Comparison of ENCODE assay signal across 14 cellular contexts in the genomic region with DNA sequence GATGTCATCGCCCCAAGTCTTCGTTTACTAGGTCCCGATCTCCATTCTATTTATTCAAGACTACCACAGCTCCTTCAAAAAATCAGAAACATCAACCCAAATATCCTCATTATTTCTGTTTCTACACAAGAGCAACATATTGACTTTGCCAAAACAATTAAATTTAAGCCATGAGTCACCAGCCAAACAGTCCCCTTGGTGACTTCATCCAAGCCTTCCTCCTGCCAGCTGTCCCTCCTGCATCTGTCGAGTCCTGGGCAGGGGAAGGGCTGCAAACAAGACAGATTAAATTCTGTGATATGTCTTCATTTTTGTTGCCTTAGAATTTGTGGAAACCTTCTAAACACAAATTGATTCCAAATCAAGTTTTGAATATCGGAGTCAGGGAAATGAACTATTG.
DNase-seq lines count a peak whose midpoint lies in the region; ATAC-seq and TF ChIP-seq lines count a peak whose summit lies in the region.
"Had no signal": no experiment of that assay in that cellular context is flagged by ENCODE, and none has a peak within 500 bp of the region (broad histone marks: within the 10 kb centered on the region; RNA-seq: fewer than 3 reads in every experiment).

No MANE protein-coding gene starts in this region.

- TF ChIP-seq POLR2A in breast epithelium (IDR thresholded peaks at IDR 0.05) (no peak), gastroesophageal sphincter (IDR thresholded peaks at IDR 0.05) (no peak)

- ATAC-seq in PC-3 (peak; percentile 86), gastroesophageal sphincter (no peak)
- ATAC-seq: activated CD8-positive, alpha-beta T cell treated with anti-CD3 and anti-CD28 coated beads, Interleukin-2, amount 10 ng/mL, durations not matched to agents 7 days and 5 days had no signal

- no peak overlapping the region for H3K4me3 Mint-ChIP-seq in MCF 10A (ENCODE audit: unreplicated experiment)
- H3K4me3 Mint-ChIP-seq in CD4-positive, alpha-beta memory T cell, result no peak overlapping the region
- no peak overlapping the region for H3K4me3 Mint-ChIP-seq in activated CD4-positive, alpha-beta T cell treated with anti-CD3 and anti-CD28 coated beads, Interleukin-2, amount 10 ng/mL, durations not matched to agents 24 days and 14 days
- H3K4me3 Mint-ChIP-seq: activated CD8-positive, alpha-beta T cell treated with anti-CD3 and anti-CD28 coated beads, Interleukin-2, amount 10 ng/mL, durations not matched to agents 7 days and 5 days had no signal

- H3K9me2 ChIP-seq in PC-3 (replicated peaks; ENCODE audit: low read length), result no peaks in the 10 kb centered on the region

- no peak overlapping the region for H2AFZ ChIP-seq in PC-3 (ENCODE audit: low read length)

- H3K27me3 ChIP-seq in breast epithelium, result no peaks in the 10 kb centered on the region
- H3K27me3 ChIP-seq in PC-3 (ENCODE audit: low read length), result no peaks in the 10 kb centered on the region
- H3K27me3 ChIP-seq in CD4-positive, alpha-beta memory T cell (ENCODE audit: insufficient read depth, low read length), result no peaks in the 10 kb centered on the region
- peaks cover 8% of the 10 kb centered on the region for H3K27me3 ChIP-seq in gastroesophageal sphincter
- H3K27me3 ChIP-seq: neutrophil, upper lobe of left lung had no signal

- H3K36me3 ChIP-seq in breast epithelium, result no peaks in the 10 kb centered on the region
- no peaks in the 10 kb centered on the region for H3K36me3 ChIP-seq in PC-3 (ENCODE audit: low read depth, low read length)
- H3K36me3 ChIP-seq in CD4-positive, alpha-beta memory T cell (ENCODE audit: insufficient read depth, low read length), result no peaks in the 10 kb centered on the region
- H3K36me3 ChIP-seq in gastroesophageal sphincter, result no peaks in the 10 kb centered on the region
- H3K36me3 ChIP-seq: neutrophil, upper lobe of left lung had no signal

- peaks cover 12% of the 10 kb centered on the region for H3K4me1 Mint-ChIP-seq in MCF 10A (ENCODE audit: insufficient read depth, unreplicated experiment)
- no peaks in the 10 kb centered on the region for H3K4me1 Mint-ChIP-seq in CD4-positive, alpha-beta memory T cell
- H3K4me1 Mint-ChIP-seq in activated CD4-positive, alpha-beta T cell treated with anti-CD3 and anti-CD28 coated beads, Interleukin-2, amount 10 ng/mL, durations not matched to agents 24 days and 14 days, result peaks cover 10% of the 10 kb centered on the region

- peaks cover 21% of the 10 kb centered on the region for H3K27me3 Mint-ChIP-seq in MCF 10A (ENCODE audit: insufficient read depth, unreplicated experiment)
- H3K27me3 Mint-ChIP-seq in CD4-positive, alpha-beta memory T cell, result peaks cover 0 to 11% of the 10 kb centered on the region in 2 donors
- peaks cover 18% of the 10 kb centered on the region for H3K27me3 Mint-ChIP-seq in activated CD4-positive, alpha-beta T cell treated with anti-CD3 and anti-CD28 coated beads, Interleukin-2, amount 10 ng/mL, durations not matched to agents 24 days and 14 days

- BruUV-seq in MCF 10A (replicated peaks; lab: Mats Ljungman, UMichigan), result no TSS peak
- BruUV-seq in PC-3 (replicated peaks; lab: Mats Ljungman, UMichigan), result no TSS peak

- H3K27ac ChIP-seq in breast epithelium, result no peak overlapping the region
- H3K27ac ChIP-seq in PC-3 (ENCODE audit: low read length), result peak overlapping the region; percentile 38
- H3K27ac ChIP-seq in CD4-positive, alpha-beta memory T cell (ENCODE audit: low read depth, low read length), result no peak overlapping the region
- H3K27ac ChIP-seq in gastroesophageal sphincter, result no peak overlapping the region
- H3K27ac ChIP-seq: neutrophil, upper lobe of left lung had no signal

- intact Hi-C loops in MCF 10A (cut with micrococcal nuclease), result no loop called here
- intact Hi-C loops in breast epithelium (cut with DNase I; ENCODE audit: low total_unique reads), result no loop called here
- intact Hi-C loops in PC-3 (cut with micrococcal nuclease), result loop anchor here (10.0 kb wide), 1 partner anchor 280 kb away; no protein-coding TSS in a partner anchor
- intact Hi-C loops in CD4-positive, alpha-beta memory T cell (cut with micrococcal nuclease), result no loop called here
- intact Hi-C loops in activated CD4-positive, alpha-beta T cell treated with anti-CD3 and anti-CD28 coated beads, Interleukin-2, amount 10 ng/mL, durations not matched to agents 24 days and 14 days (cut with micrococcal nuclease), result no loop called here

- H3K27ac Mint-ChIP-seq in MCF 10A (ENCODE audit: low read depth, unreplicated experiment), result peak overlapping the region; percentile 17
- no peak overlapping the region for H3K27ac Mint-ChIP-seq in CD4-positive, alpha-beta memory T cell
- H3K27ac Mint-ChIP-seq in activated CD4-positive, alpha-beta T cell treated with anti-CD3 and anti-CD28 coated beads, Interleukin-2, amount 10 ng/mL, durations not matched to agents 24 days and 14 days, result no peak overlapping the region
- H3K27ac Mint-ChIP-seq: activated CD8-positive, alpha-beta T cell treated with anti-CD3 and anti-CD28 coated beads, Interleukin-2, amount 10 ng/mL, durations not matched to agents 7 days and 5 days had no signal

- CTCF ChIA-PET in MCF 10A (lab: Yijun Ruan, JAX), result interaction anchor here (0.7 kb wide), 1 partner anchor 33 kb away, joined by 3 read pairs; no protein-coding TSS in a partner anchor
- CTCF ChIA-PET in PC-3 (lab: Charles Lee), result no interaction called here
- CTCF ChIA-PET in CD4-positive, alpha-beta memory T cell (lab: Charles Lee; ENCODE audit: partially characterized antibody), result no interaction called here

- H3K9ac ChIP-seq in PC-3 (ENCODE audit: low read length), result no peak overlapping the region

- no peaks in the 10 kb centered on the region for H3K36me3 Mint-ChIP-seq in MCF 10A (ENCODE audit: insufficient read depth, unreplicated experiment)
- no peaks in the 10 kb centered on the region for H3K36me3 Mint-ChIP-seq in CD4-positive, alpha-beta memory T cell
- H3K36me3 Mint-ChIP-seq in activated CD4-positive, alpha-beta T cell treated with anti-CD3 and anti-CD28 coated beads, Interleukin-2, amount 10 ng/mL, durations not matched to agents 24 days and 14 days (ENCODE audit: low read depth), result no peaks in the 10 kb centered on the region

- POLR2A ChIA-PET in MCF 10A (lab: Yijun Ruan, JAX) (no interaction called here), PC-3 (lab: Charles Lee; ENCODE audit: unreplicated experiment) (interaction anchor here (0.6 to 0.7 kb wide), 3 partner anchors 107 to 480 kb away, joined by 4 read pairs; partner anchors contain the start of gene OLA1)
- POLR2A ChIA-PET in CD4-positive, alpha-beta memory T cell (lab: Charles Lee; ENCODE audit: partially characterized antibody), result no interaction called here

- no peaks in the 10 kb centered on the region for H3K79me2 ChIP-seq in PC-3 (ENCODE audit: low read length)

- H3K4me1 ChIP-seq in breast epithelium (no peaks in the 10 kb centered on the region), PC-3 (ENCODE audit: insufficient read depth, low read length) (peaks cover 33% of the 10 kb centered on the region), gastroesophageal sphincter (no peaks in the 10 kb centered on the region)
- no peaks in the 10 kb centered on the region for H3K4me1 ChIP-seq in CD4-positive, alpha-beta memory T cell (ENCODE audit: insufficient read depth, low read length)
- H3K4me1 ChIP-seq: upper lobe of left lung had no signal

- no peaks in the 10 kb centered on the region for H3F3A ChIP-seq in PC-3 (ENCODE audit: low read length, unreplicated experiment)

- WGBS in gastroesophageal sphincter (ENCODE audit: low coverage in 1 of 2), 2 donors, result 77 to 89% methylated on average over 5 of the region's 5 CpGs

- TF ChIP-seq CTCF in MCF 10A (IDR thresholded peaks at IDR 0.05; ENCODE audit: unreplicated experiment), result no peak
- TF ChIP-seq CTCF in breast epithelium (IDR thresholded peaks at IDR 0.05), result no peak
- no peak for TF ChIP-seq CTCF in PC-3 (conservative IDR thresholded peaks at IDR 0.05; ENCODE audit: low read depth, low read length)
- TF ChIP-seq CTCF in gastroesophageal sphincter (IDR thresholded peaks at IDR 0.05), result no peak

- no peaks in the 10 kb centered on the region for H3K9me3 Mint-ChIP-seq in MCF 10A (ENCODE audit: unreplicated experiment)
- H3K9me3 Mint-ChIP-seq in CD4-positive, alpha-beta memory T cell, result no peaks in the 10 kb centered on the region
- no peaks in the 10 kb centered on the region for H3K9me3 Mint-ChIP-seq in activated CD4-positive, alpha-beta T cell treated with anti-CD3 and anti-CD28 coated beads, Interleukin-2, amount 10 ng/mL, durations not matched to agents 24 days and 14 days

- no peaks in the 10 kb centered on the region for H3K9me3 ChIP-seq in breast epithelium
- no peaks in the 10 kb centered on the region for H3K9me3 ChIP-seq in PC-3 (ENCODE audit: low read length)
- H3K9me3 ChIP-seq in CD4-positive, alpha-beta memory T cell (ENCODE audit: control insufficient read depth in 1 of 2, low read length in 2 of 2), result no peaks in the 10 kb centered on the region
- no peaks in the 10 kb centered on the region for H3K9me3 ChIP-seq in gastroesophageal sphincter
- H3K9me3 ChIP-seq: neutrophil, upper lobe of left lung had no signal

- H4K20me1 ChIP-seq in PC-3 (ENCODE audit: low read length), result no peaks in the 10 kb centered on the region

- TF ChIP-seq EP300 in gastroesophageal sphincter (IDR thresholded peaks at IDR 0.05), result no peak

- peak; percentile 61 for DNase-seq in MCF 10A (ENCODE audit: unreplicated experiment)
- DNase-seq in breast epithelium (ENCODE audit: low spot score in 2 of 2), result no peak
- DNase-seq in PC-3, result peak; percentile 91
- DNase-seq in fibroblast of peridontal ligament (ENCODE audit: extremely low read depth), result peak; percentile 67
- DNase-seq in medulla oblongata (ENCODE audit: extremely low spot score), result no peak
- no peak for DNase-seq in CD4-positive, alpha-beta memory T cell
- DNase-seq in activated CD4-positive, alpha-beta T cell treated with anti-CD3 and anti-CD28 coated beads, Interleukin-2, amount 10 ng/mL, durations not matched to agents 24 days and 14 days, result no peak
- DNase-seq: activated CD8-positive, alpha-beta T cell treated with anti-CD3 and anti-CD28 coated beads, Interleukin-2, amount 10 ng/mL, durations not matched to agents 7 days and 5 days; AML-193; central memory CD4-positive, alpha-beta T cell; NCI-H1092 treated with DMSO at 0.1 percent for 48 hours; upper lobe of left lung had no signal

- H3K4me3 ChIP-seq in breast epithelium (no peak overlapping the region), PC-3 (ENCODE audit: low read length) (peak overlapping the region; percentile 19; the same call in 1 of the 2 replicates), gastroesophageal sphincter (no peak overlapping the region)
- no peak overlapping the region for H3K4me3 ChIP-seq in CD4-positive, alpha-beta memory T cell (ENCODE audit: low read length in 2 of 2)
- H3K4me3 ChIP-seq: upper lobe of left lung had no signal

- peak overlapping the region; percentile 75 for H3K4me2 ChIP-seq in PC-3 (ENCODE audit: low read length)

Comparison
In these comparisons a context has a peak if more than half of its experiments do, and no peak if none do; other contexts are left out.
1. DNase-seq: peak in MCF 10A (single experiment), PC-3 (single experiment) and fibroblast of peridontal ligament (single experiment); none in breast epithelium (0 of 2), medulla oblongata (single experiment), CD4-positive, alpha-beta memory T cell (0 of 5) and activated CD4-positive, alpha-beta T cell treated with anti-CD3 and anti-CD28 coated beads, Interleukin-2, amount 10 ng/mL, durations not matched to agents 24 days and 14 days (single experiment).